Comparison of ENCODE assay signal across 31 cellular contexts in the genomic region with DNA sequence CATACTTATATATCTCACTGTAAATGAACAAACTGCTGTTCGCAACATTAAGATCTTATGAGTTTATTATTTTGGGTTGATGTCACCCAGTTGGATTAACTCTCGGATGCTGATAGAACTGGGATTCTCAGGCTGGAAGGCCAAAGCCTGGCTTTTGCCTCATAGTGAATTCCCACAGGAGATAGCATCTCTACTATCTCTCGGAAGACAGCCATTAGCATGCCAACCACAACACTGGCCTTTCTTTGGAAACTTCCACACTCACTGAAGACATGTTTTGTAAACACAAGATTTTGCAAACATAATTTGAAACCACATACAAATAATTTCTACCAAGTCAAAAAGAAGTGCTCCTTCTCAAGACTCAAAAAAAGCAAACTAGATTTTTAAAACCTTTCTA. TPM values are rescaled to one million over a fixed set of nuclear protein-coding genes. Genes with fewer than 3 reads are reported as not detected.
"Had no signal": no experiment of that assay in that cellular context is flagged by ENCODE, and none has a peak within 500 bp of the region (broad histone marks: within the 10 kb centered on the region; RNA-seq: fewer than 3 reads in every experiment).

No MANE protein-coding gene starts in this region.

- H3K27me3 ChIP-seq: body of pancreas, brain microvascular endothelial cell had no signal

- DNase-seq: activated CD4-positive, alpha-beta memory T cell treated with anti-CD3 and anti-CD28 coated beads, Interleukin-2, amount 10 ng/mL, durations not matched to agents 7 days and 5 days; activated CD4-positive, alpha-beta T cell treated with anti-CD3 and anti-CD28 coated beads for 1 hour; activated CD4-positive, alpha-beta T cell treated with anti-CD3 and anti-CD28 coated beads for 36 hours; activated CD4-positive, alpha-beta T cell treated with anti-CD3 and anti-CD28 coated beads for 48 hours; activated CD4-positive, alpha-beta T cell treated with anti-CD3 and anti-CD28 coated beads, Interleukin-2, amount 10 ng/mL, durations not matched to agents 7 days and 5 days; activated CD4-positive, alpha-beta T cell treated with anti-CD3 and anti-CD28 coated beads, Interleukin-2, amount 50 U/mL, for 48 hours; activated CD4-positive, CD25-positive, alpha-beta regulatory T cell; activated CD8-positive, alpha-beta memory T cell treated with anti-CD3 and anti-CD28 coated beads for 24 hours; activated CD8-positive, alpha-beta memory T cell treated with anti-CD3 and anti-CD28 coated beads, Interleukin-2, amount 10 ng/mL, durations not matched to agents 7 days and 5 days; activated CD8-positive, alpha-beta memory T cell treated with anti-CD3 and anti-CD28 coated beads, Interleukin-2, amount 50 U/mL, for 48 hours; activated CD8-positive, alpha-beta T cell treated with anti-CD3 and anti-CD28 coated beads, Interleukin-2, amount 10 ng/mL, durations not matched to agents 7 days and 5 days; activated effector memory CD4-positive, alpha-beta T cell treated with Interleukin-2 at 50 U/mL for 16 hours; activated gamma-delta T cell; activated naive CD4-positive, alpha-beta T cell treated with anti-CD3 and anti-CD28 coated beads, Interleukin-2, amount 10 ng/mL, durations not matched to agents 7 days and 5 days; activated naive CD4-positive, alpha-beta T cell treated with Interleukin-2 at 50 U/mL for 16 hours; activated naive CD8-positive, alpha-beta T cell treated with anti-CD3 and anti-CD28 coated beads, Interleukin-2, amount 10 ng/mL, durations not matched to agents 7 days and 5 days; activated naive CD8-positive, alpha-beta T cell treated with anti-CD3 and anti-CD28 coated beads, Interleukin-2, amount 50 U/mL, for 24 hours; activated T-cell treated with anti-CD3 and anti-CD28 coated beads, Interleukin-2, amount 50 U/mL, for 24 hours; activated T-cell treated with anti-CD3 and anti-CD28 coated beads, Interleukin-2, amount 50 U/mL, for 48 hours; amniotic stem cell; aorta; body of pancreas; brain microvascular endothelial cell; T-cell; T-helper 17 cell; T1000; WERI-Rb-1 had no signal

- H3K9me3 ChIP-seq: body of pancreas, breast epithelium had no signal

- ATAC-seq: activated CD4-positive, alpha-beta T cell treated with anti-CD3 and anti-CD28 coated beads for 36 hours; activated CD4-positive, CD25-positive, alpha-beta regulatory T cell treated with anti-CD3 and anti-CD28 coated beads, Interleukin-2, amount 50 U/mL, for 24 hours; activated CD8-positive, alpha-beta memory T cell treated with anti-CD3 and anti-CD28 coated beads, Interleukin-2, amount 10 ng/mL, durations not matched to agents 7 days and 5 days; activated CD8-positive, alpha-beta T cell treated with anti-CD3 and anti-CD28 coated beads, Interleukin-2, amount 10 ng/mL, durations not matched to agents 7 days and 5 days; activated naive CD8-positive, alpha-beta T cell treated with anti-CD3 and anti-CD28 coated beads, Interleukin-2, amount 50 U/mL, for 24 hours; body of pancreas; T-cell; T-helper 17 cell; WTC11 had no signal

- H3K4me1 ChIP-seq: breast epithelium had no signal

- H3K27ac ChIP-seq: body of pancreas, brain microvascular endothelial cell, breast epithelium, WERI-Rb-1 had no signal

- H3K36me3 ChIP-seq: brain microvascular endothelial cell, breast epithelium, WERI-Rb-1 had no signal

- H3K4me3 ChIP-seq: body of pancreas, breast epithelium had no signal

RNA-seq across cellular contexts. Expression of a gene that starts 46.9 kb away (rescaled TPM):
- polyA plus RNA-seq: adipose tissue, aorta had no signal
